ENCODE assay signal across 19 cellular contexts in genomic region chr7:51860305-51860704, GRCh38.
"Had no signal": no experiment of that assay in that cellular context is flagged by ENCODE, and none has a peak within 500 bp of the region (broad histone marks: within the 10 kb centered on the region; RNA-seq: fewer than 3 reads in every experiment).

No MANE protein-coding gene starts in this region.

- H3K4me2 ChIP-seq: KMS-11, SK-N-SH had no signal

- H3K27ac ChIP-seq: HL-60, KMS-11, RWPE1 had no signal

- DNase-seq: Kasumi-1, NCI-H1092, NCI-H1436 treated with DMSO at 0.1 percent for 48 hours, NCI-H1694, NCI-H187 treated with DMSO at 0.1 percent for 48 hours, NCI-H2029 treated with DMSO at 0.1 percent for 48 hours, NCI-H2171 treated with DMSO at 0.1 percent for 48 hours, NCI-H2227 treated with DMSO at 0.1 percent for 48 hours, NCI-H524, NCI-H69, NCI-H774, PC-3, SHP77, SK-N-SH, SW 1271 had no signal

- H3K4me3 ChIP-seq: K562 had no signal

- H3K9ac ChIP-seq: KMS-11, SK-N-SH had no signal
